Comparison of ENCODE assay signal across 8 cellular contexts in genomic region chr15:44712108-44713005, GRCh38. TPM values are rescaled to one million over a fixed set of nuclear protein-coding genes. Genes with fewer than 3 reads are reported as not detected.
DNase-seq lines count a peak whose midpoint lies in the region; ATAC-seq and TF ChIP-seq lines count a peak whose summit lies in the region.

No MANE protein-coding gene starts in this region.

- peak; percentile 30 to 36 for ATAC-seq in activated naive CD4-positive, alpha-beta T cell treated with anti-CD3 and anti-CD28 coated beads, Interleukin-2, amount 50 U/mL, for 72 hours
- ATAC-seq in HG02588 (IDR thresholded peaks at IDR 0.05; ENCODE audit: unreplicated experiment) = no peak

- H3K27me3 ChIP-seq in HUES48 (ENCODE audit: control insufficient read depth, insufficient read depth, low read length) (peaks cover 12% of the 10 kb centered on the region), neuronal stem cell (ENCODE audit: control insufficient read depth in 3 of 3, insufficient read depth in 3 of 3, low read depth in 1 of 3, low read length in 3 of 3) (peaks cover 0 to 9% (median 0%) of the 10 kb centered on the region in 3 experiments), uterus (no peaks in the 10 kb centered on the region)

- no CpG with 5 or more reads among the region's 35 CpGs for WGBS in neuronal stem cell (ENCODE audit: extremely low coverage in 2 of 2, insufficient read length in 2 of 2, insufficient replicate concordance in 1 of 2), 2 donors

- H3K4ac ChIP-seq in neuronal stem cell (ENCODE audit: low read length) = no peak overlapping the region

- H2BK15ac ChIP-seq in neuronal stem cell (ENCODE audit: low read length) = peak overlapping the region; percentile 88

- H3K36me3 ChIP-seq in HUES48 (ENCODE audit: control insufficient read depth, insufficient read depth, low read length) = peaks cover 20% of the 10 kb centered on the region
- peaks cover 3 to 22% of the 10 kb centered on the region in 2 donors for H3K36me3 ChIP-seq in neuronal stem cell (replicated peaks in 1 of 2; ENCODE audit: control insufficient read depth in 2 of 2, insufficient read depth in 2 of 2, low read length in 2 of 2)
- H3K36me3 ChIP-seq in uterus = no peaks in the 10 kb centered on the region

- H3K9ac ChIP-seq in HUES48 (ENCODE audit: low read depth, low read length) (no peak overlapping the region; the same call in 1 of the 2 replicates), neuronal stem cell (ENCODE audit: low read depth, low read length, poor library complexity) (peak overlapping the region; percentile 95)

- H3K27ac ChIP-seq in HUES48 (ENCODE audit: low read depth, low read length) (no peak overlapping the region), neuronal stem cell (replicated peaks; ENCODE audit: low read length) (no peak overlapping the region), uterus (peak overlapping the region; percentile 99 to 100)

- no peak overlapping the region for H4K8ac ChIP-seq in neuronal stem cell (ENCODE audit: low read depth, low read length)

- H3K79me1 ChIP-seq in neuronal stem cell (ENCODE audit: low read depth, low read length) = no peaks in the 10 kb centered on the region

- no peaks in the 10 kb centered on the region for H3K9me3 Mint-ChIP-seq in activated naive CD4-positive, alpha-beta T cell treated with anti-CD3 and anti-CD28 coated beads, Interleukin-2, amount 50 U/mL, for 72 hours

- no peak overlapping the region for H4K91ac ChIP-seq in neuronal stem cell (ENCODE audit: low read depth, low read length, poor library complexity)

- H2BK120ac ChIP-seq in neuronal stem cell (ENCODE audit: low read depth, low read length) = no peak overlapping the region

- intact Hi-C loops in uterus (cut with DNase I; ENCODE audit: low total_unique reads) = no loop called here

- H3K14ac ChIP-seq in neuronal stem cell (ENCODE audit: low read length) = no peak overlapping the region

- peak overlapping the region; percentile 90 for H2AFZ ChIP-seq in neuronal stem cell (ENCODE audit: low read length)

- TF ChIP-seq CTCF in uterus (IDR thresholded peaks at IDR 0.05) = no peak

- H3K4me3 ChIP-seq in HUES48 (ENCODE audit: low read depth, low read length) (peak overlapping the region; percentile 83), neuronal stem cell (ENCODE audit: low read length in 2 of 2) (peak overlapping the region; percentile 79 to 93), uterus (peak overlapping the region; percentile 86 to 97)

- H3K9me3 ChIP-seq in HUES48 (ENCODE audit: control insufficient read depth, insufficient read depth, low read length) (no peaks in the 10 kb centered on the region), neuronal stem cell (replicated peaks in 1 of 2; ENCODE audit: control insufficient read depth in 2 of 2, insufficient read depth in 1 of 2, low read depth in 1 of 2, low read length in 2 of 2) (no peaks in the 10 kb centered on the region), uterus (no peaks in the 10 kb centered on the region)

- no peak overlapping the region for H2BK12ac ChIP-seq in neuronal stem cell (ENCODE audit: low read length)

- H3K4me1 ChIP-seq in HUES48 (ENCODE audit: control insufficient read depth, insufficient read depth, low read length) (no peaks in the 10 kb centered on the region), neuronal stem cell (ENCODE audit: control insufficient read depth in 2 of 2, insufficient read depth in 1 of 2, low read depth in 1 of 2, low read length in 2 of 2) (peaks cover 0 to 11% of the 10 kb centered on the region in 2 donors), uterus (peaks cover 0 to 5% of the 10 kb centered on the region in 2 donors)

- H3K18ac ChIP-seq in neuronal stem cell (ENCODE audit: low read length) = peak overlapping the region; percentile 97

- peaks cover 76 to 90% of the 10 kb centered on the region in 2 donors for H3K36me3 Mint-ChIP-seq in activated naive CD4-positive, alpha-beta T cell treated with anti-CD3 and anti-CD28 coated beads, Interleukin-2, amount 50 U/mL, for 72 hours

- no peak overlapping the region for H2AK5ac ChIP-seq in neuronal stem cell (ENCODE audit: low read depth, low read length)

- TF ChIP-seq POLR2A in uterus (IDR thresholded peaks at IDR 0.05) = peak; percentile 37 to 79

- peak overlapping the region; percentile 96 for H3K4me2 ChIP-seq in neuronal stem cell (ENCODE audit: insufficient read depth, low read length, poor library complexity, severe bottlenecking)

- H2BK5ac ChIP-seq in neuronal stem cell (ENCODE audit: low read length) = peak overlapping the region; percentile 11

- H3K27ac Mint-ChIP-seq in activated naive CD4-positive, alpha-beta T cell treated with anti-CD3 and anti-CD28 coated beads, Interleukin-2, amount 50 U/mL, for 72 hours = peak overlapping the region; percentile 100

- DNase-seq in ELF-1 (ENCODE audit: low read depth, low spot score) = peak; percentile 42
- peak; percentile 52 for DNase-seq in SIG-M5 (lab: John Stamatoyannopoulos, UW)
- DNase-seq in activated naive CD4-positive, alpha-beta T cell treated with anti-CD3 and anti-CD28 coated beads, Interleukin-2, amount 50 U/mL, for 72 hours (ENCODE audit: low spot score in 2 of 2) = peak in 1 of 2 donors; percentile 68
- DNase-seq in globus pallidus (ENCODE audit: low spot score) = peak; percentile 69
- no peak for DNase-seq in neuronal stem cell (ENCODE audit: low spot score)
- DNase-seq in uterus = peak; percentile 63 to 84

- H3K23ac ChIP-seq in neuronal stem cell (ENCODE audit: low read depth, low read length, poor library complexity) = peak overlapping the region; percentile 92

RNA-seq across cellular contexts. Expression of gene B2M, which starts 1.0 kb away (rescaled TPM):
- 1,000 to 10,000 TPM; 4,139 to 6,333 TPM for total RNA-seq in activated naive CD4-positive, alpha-beta T cell treated with anti-CD3 and anti-CD28 coated beads, Interleukin-2, amount 50 U/mL, for 72 hours
- 81.4 TPM for polyA plus RNA-seq in neuronal stem cell (2013, experiment 1 of 2)
- polyA plus RNA-seq in neuronal stem cell (2013, experiment 2 of 2) = 82.3 TPM
- total RNA-seq in uterus = 1,000 to 10,000 TPM; 1,923 to 3,458 (median 2,385) TPM

RNA-seq across cellular contexts. Expression of gene PATL2, which starts 1.2 kb away (rescaled TPM):
- 10 to 100 TPM; 12.4 to 30.7 TPM for total RNA-seq in activated naive CD4-positive, alpha-beta T cell treated with anti-CD3 and anti-CD28 coated beads, Interleukin-2, amount 50 U/mL, for 72 hours
- 0.49 TPM for polyA plus RNA-seq in neuronal stem cell (2013, experiment 1 of 2)
- polyA plus RNA-seq in neuronal stem cell (2013, experiment 2 of 2) = 0.53 TPM
- total RNA-seq in uterus = 1 to 10 TPM in 2 of 4 donors, under 1 TPM in 1, not detected in 1; 0.28 to 2.0 (median 2.0) TPM

RNA-seq across cellular contexts. Expression of gene TRIM69, which starts 24.0 kb away (rescaled TPM):
- total RNA-seq in activated naive CD4-positive, alpha-beta T cell treated with anti-CD3 and anti-CD28 coated beads, Interleukin-2, amount 50 U/mL, for 72 hours = 10 to 100 TPM; 60.8 to 68.8 TPM
- 0.70 TPM for polyA plus RNA-seq in neuronal stem cell (2013, experiment 1 of 2)
- polyA plus RNA-seq in neuronal stem cell (2013, experiment 2 of 2) = 0.46 TPM
- 10 to 100 TPM in 3 of 4 donors, 1 to 10 TPM in 1; 6.1 to 16.2 (median 15.4) TPM for total RNA-seq in uterus

RNA-seq across cellular contexts. Expression of gene SPG11, which starts 48.9 kb away (rescaled TPM):
- total RNA-seq in activated naive CD4-positive, alpha-beta T cell treated with anti-CD3 and anti-CD28 coated beads, Interleukin-2, amount 50 U/mL, for 72 hours = 10 to 100 TPM; 90.9 to 99.3 TPM
- 13.6 TPM for polyA plus RNA-seq in neuronal stem cell (2013, experiment 1 of 2)
- polyA plus RNA-seq in neuronal stem cell (2013, experiment 2 of 2) = 18.0 TPM
- 10 to 100 TPM; 34.1 to 88.0 (median 80.6) TPM for total RNA-seq in uterus

Comparison
In these comparisons a context has a peak if more than half of its experiments do, and no peak if none do; other contexts are left out.
1. H3K27ac ChIP-seq: peak in uterus (2 of 2); none in HUES48 (single experiment) and neuronal stem cell (single experiment).
2. RNA of gene PATL2, which starts 1.2 kb away (total RNA-seq): 12.4 to 30.7 TPM in activated naive CD4-positive, alpha-beta T cell treated with anti-CD3 and anti-CD28 coated beads, Interleukin-2, amount 50 U/mL, for 72 hours; 0.28 to 2.0 TPM in uterus; every median in the first group is over 4 times any median in the second.
3. Peak in every context shown above with its lines, with median percentiles within 50 percentile points of each other: H3K4me3 ChIP-seq.